15 cellular contexts compared by ENCODE assay signal in genomic region chr15:70083423-70083822, GRCh38. TPM values are rescaled to one million over a fixed set of nuclear protein-coding genes. Genes with fewer than 3 reads are reported as not detected.
DNase-seq lines count a peak whose midpoint lies in the region; ATAC-seq and TF ChIP-seq lines count a peak whose summit lies in the region.
"Had no signal": no experiment of that assay in that cellular context is flagged by ENCODE, and none has a peak within 500 bp of the region (broad histone marks: within the 10 kb centered on the region; RNA-seq: fewer than 3 reads in every experiment).

No MANE protein-coding gene starts in this region.

- peak; percentile 53 for ATAC-seq in WTC11
- ATAC-seq: left cardiac atrium had no signal

- no peak overlapping the region for H3K23ac ChIP-seq in H9 (ENCODE audit: insufficient read length, low read depth, low read length)

- peaks cover 77 to 85% of the 10 kb centered on the region in 2 experiments for H3K4me1 Mint-ChIP-seq in H9
- H3K4me1 Mint-ChIP-seq in WTC11: peaks cover 97% of the 10 kb centered on the region

- H3K27me3 Mint-ChIP-seq in H9 (ENCODE audit: low read depth) (no peaks in the 10 kb centered on the region; the same call in 1 of the 2 replicates), WTC11 (ENCODE audit: low read depth) (no peaks in the 10 kb centered on the region)
- H3K27me3 Mint-ChIP-seq: CD4-positive, alpha-beta T cell had no signal

- H3K27ac ChIP-seq in H9 (ENCODE audit: insufficient read length, low read depth, low read length): no peak overlapping the region
- peak overlapping the region in 1 of 4 donors; percentile 32 for H3K27ac ChIP-seq in sigmoid colon
- H3K27ac ChIP-seq: SK-N-MC had no signal

- H2AK5ac ChIP-seq in H9 (ENCODE audit: insufficient read length, low read length): no peak overlapping the region

- POLR2A ChIA-PET in WTC11 (lab: Charles Lee): interaction anchor here (1.0 to 1.7 kb wide), 2 partner anchors 13 to 16 kb away, joined by 3 to 9 read pairs; no protein-coding TSS in a partner anchor

- no peak overlapping the region for H2BK120ac ChIP-seq in H9 (ENCODE audit: low read depth, low read length, poor library complexity, severe bottlenecking)

- intact Hi-C loops in sigmoid colon (cut with DNase I): no loop called here

- H3K36me3 ChIP-seq in sigmoid colon: peaks cover 7 to 62% (median 20%) of the 10 kb centered on the region in 4 donors

- no peaks in the 10 kb centered on the region for H3K9me3 ChIP-seq in H9 (ENCODE audit: control insufficient read depth, low read depth, low read length)
- no peaks in the 10 kb centered on the region for H3K9me3 ChIP-seq in sigmoid colon

- TF ChIP-seq CTCF in H9 (conservative IDR thresholded peaks at IDR 0.05) (no peak), WTC11 (IDR thresholded peaks at IDR 0.05) (no peak), sigmoid colon (IDR thresholded peaks at IDR 0.05) (no peak)

- H3K4me3 Mint-ChIP-seq in H9: peak overlapping the region; percentile 35 to 46; a peak in 3 of 5 replicates
- peak overlapping the region; percentile 34 for H3K4me3 Mint-ChIP-seq in WTC11
- H3K4me3 Mint-ChIP-seq: CD4-positive, alpha-beta T cell had no signal

- no peak overlapping the region for H3K4me3 ChIP-seq in sigmoid colon
- H3K4me3 ChIP-seq: SK-N-MC had no signal

- no peak overlapping the region for H3K9ac ChIP-seq in H9 (ENCODE audit: extremely low read depth, insufficient read length, low read length)

- no peak overlapping the region for H3T11ph ChIP-seq in H9 (ENCODE audit: low read length)

- H3K56ac ChIP-seq in H9 (ENCODE audit: insufficient read length, low read depth, low read length): no peak overlapping the region

- TF ChIP-seq EP300 in sigmoid colon (IDR thresholded peaks at IDR 0.05): no peak

- peaks cover 3% of the 10 kb centered on the region for H3K23me2 ChIP-seq in H9 (ENCODE audit: insufficient read length, low read depth, low read length, poor library complexity, severe bottlenecking)

- no peak overlapping the region for H2BK20ac ChIP-seq in H9 (ENCODE audit: low read depth, low read length, poor library complexity, severe bottlenecking)

- no peak overlapping the region for H4K91ac ChIP-seq in H9 (ENCODE audit: insufficient read length, low read depth, low read length)

- H3K79me2 ChIP-seq in H9 (ENCODE audit: insufficient read depth, low read length): peaks cover 8% of the 10 kb centered on the region; the same call in 1 of the 2 replicates

- no peak overlapping the region for H3K18ac ChIP-seq in H9 (ENCODE audit: insufficient read length, low read depth, low read length)

- no peak overlapping the region for H3K14ac ChIP-seq in H9 (ENCODE audit: insufficient read depth, low read length)

- peaks cover 15% of the 10 kb centered on the region for H3K79me1 ChIP-seq in H9 (ENCODE audit: insufficient read depth, low read depth, low read length, poor library complexity, severe bottlenecking)

- no peak overlapping the region for H2BK15ac ChIP-seq in H9 (ENCODE audit: low read depth, low read length)

- peak overlapping the region; percentile 76 to 88 (median 86); a peak in 6 of 7 replicates for H3K27ac Mint-ChIP-seq in H9
- H3K27ac Mint-ChIP-seq in WTC11: peak overlapping the region; percentile 82

- DNase-seq in NCI-H2227 (lab: John Stamatoyannopoulos, UW; ENCODE audit: unreplicated experiment) (peak; percentile 27), NCI-H2227 treated with DMSO at 0.1 percent for 48 hours (lab: John Stamatoyannopoulos, UW) (no peak), H9 (peak; percentile 70), WTC11 (ENCODE audit: low spot score) (peak; percentile 64), iPS-NIHi7 (ENCODE audit: extremely low spot score) (peak; percentile 73), NCI-H128 (lab: John Stamatoyannopoulos, UW; ENCODE audit: unreplicated experiment) (no peak), sigmoid colon (no peak)
- DNase-seq in effector CD8-positive, alpha-beta T cell (lab: John Stamatoyannopoulos, UW): no peak
- DNase-seq: CD4-positive, alpha-beta T cell; left cardiac atrium; MV-4-11; NCI-H2171; small intestine; stimulated activated naive CD4-positive, alpha-beta T cell treated with Interleukin-2 at 50 U/mL for 16 hours had no signal

- no peaks in the 10 kb centered on the region for H3K27me3 ChIP-seq in H9 (ENCODE audit: insufficient read depth, low read length)
- H3K27me3 ChIP-seq in sigmoid colon: no peaks in the 10 kb centered on the region

- H4K5ac ChIP-seq in H9 (ENCODE audit: insufficient read length, low read depth, low read length): no peak overlapping the region

- H4K8ac ChIP-seq in H9 (replicated peaks; ENCODE audit: insufficient read length, low read depth, low read length): no peak overlapping the region

- no peak overlapping the region for H2BK5ac ChIP-seq in H9 (ENCODE audit: insufficient read length, low read length)

- no peak overlapping the region for H2AFZ ChIP-seq in H9 (ENCODE audit: low read length)

- CTCF ChIA-PET in WTC11 (lab: Charles Lee): interaction anchor here (0.7 to 1.9 kb wide), 5 partner anchors 10 to 929 kb away, joined by 3 to 6 read pairs (median 4); partner anchors contain the start of gene TLE3

- H3K4ac ChIP-seq in H9 (ENCODE audit: low read depth, low read length): no peak overlapping the region

- no CpG with 5 or more reads among the region's 1 CpG for WGBS in H9 (ENCODE audit: extremely low coverage, insufficient read length, low lambda C conversion rate)
- WGBS in sigmoid colon, 2 donors: 97% methylated on average over 1 of the region's 1 CpG

- no peak overlapping the region for H2BK12ac ChIP-seq in H9 (ENCODE audit: insufficient read length, low read depth, low read length)

- no peaks in the 10 kb centered on the region for H3K9me3 Mint-ChIP-seq in H9
- H3K9me3 Mint-ChIP-seq in WTC11: no peaks in the 10 kb centered on the region
- H3K9me3 Mint-ChIP-seq: CD4-positive, alpha-beta T cell had no signal

- H3K4me1 ChIP-seq in H9 (ENCODE audit: insufficient read depth, low read length): peaks cover 33% of the 10 kb centered on the region
- peaks cover 0 to 61% (median 37%) of the 10 kb centered on the region in 4 donors for H3K4me1 ChIP-seq in sigmoid colon

- peak overlapping the region; percentile 14 for H3K4me2 ChIP-seq in H9 (ENCODE audit: insufficient read depth, insufficient read length, low read length)

- H3K36me3 Mint-ChIP-seq in H9 (ENCODE audit: insufficient read depth in 1 of 3, low read depth in 3 of 3): peaks cover 20 to 74% (median 61%) of the 10 kb centered on the region in 3 experiments
- peaks cover 27% of the 10 kb centered on the region for H3K36me3 Mint-ChIP-seq in WTC11

- no peaks in the 10 kb centered on the region for H4K20me1 ChIP-seq in H9 (ENCODE audit: control insufficient read depth, insufficient read depth, insufficient read length)

- TF ChIP-seq POLR2A in sigmoid colon (IDR thresholded peaks at IDR 0.05): no peak

TF ChIP-seq in WTC11, 78 proteins besides CTCF, POLR2A, EP300 and RAD21 (continues in another document):
- TF ChIP-seq, protein P1, sequence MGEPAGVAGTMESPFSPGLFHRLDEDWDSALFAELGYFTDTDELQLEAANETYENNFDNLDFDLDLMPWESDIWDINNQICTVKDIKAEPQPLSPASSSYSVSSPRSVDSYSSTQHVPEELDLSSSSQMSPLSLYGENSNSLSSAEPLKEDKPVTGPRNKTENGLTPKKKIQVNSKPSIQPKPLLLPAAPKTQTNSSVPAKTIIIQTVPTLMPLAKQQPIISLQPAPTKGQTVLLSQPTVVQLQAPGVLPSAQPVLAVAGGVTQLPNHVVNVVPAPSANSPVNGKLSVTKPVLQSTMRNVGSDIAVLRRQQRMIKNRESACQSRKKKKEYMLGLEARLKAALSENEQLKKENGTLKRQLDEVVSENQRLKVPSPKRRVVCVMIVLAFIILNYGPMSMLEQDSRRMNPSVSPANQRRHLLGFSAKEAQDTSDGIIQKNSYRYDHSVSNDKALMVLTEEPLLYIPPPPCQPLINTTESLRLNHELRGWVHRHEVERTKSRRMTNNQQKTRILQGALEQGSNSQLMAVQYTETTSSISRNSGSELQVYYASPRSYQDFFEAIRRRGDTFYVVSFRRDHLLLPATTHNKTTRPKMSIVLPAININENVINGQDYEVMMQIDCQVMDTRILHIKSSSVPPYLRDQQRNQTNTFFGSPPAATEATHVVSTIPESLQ (CRISPR knock-in tag; IDR thresholded peaks at IDR 0.05): no peak
- TF ChIP-seq ARID4B (CRISPR knock-in tag; IDR thresholded peaks at IDR 0.05; ENCODE audit: borderline replicate concordance): no peak
- no peak for TF ChIP-seq ZNF138 (CRISPR knock-in tag; conservative IDR thresholded peaks at IDR 0.05)
- TF ChIP-seq NR1H2 (CRISPR knock-in tag; IDR thresholded peaks at IDR 0.05): no peak

RNA-seq across cellular contexts. Expression of gene TLE3, which starts 14.3 kb away (rescaled TPM):
- total RNA-seq in H9 (2021) (91.3 and 98.2 TPM in 2 replicates), WTC11 (2021) (66.8 to 78.7 TPM (median 68.0 TPM) in 3 replicates), sigmoid colon (10 to 100 TPM; 49.5 to 82.0 (median 58.8) TPM)
- polyA plus RNA-seq in sigmoid colon: 10 to 100 TPM; 16.8 to 39.3 (median 21.0) TPM

Comparison
In these comparisons a context has a peak if more than half of its experiments do, and no peak if none do; other contexts are left out.
1. DNase-seq: peak in NCI-H2227 (single experiment), H9 (single experiment), WTC11 (single experiment) and iPS-NIHi7 (single experiment); none in NCI-H2227 treated with DMSO at 0.1 percent for 48 hours (single experiment), effector CD8-positive, alpha-beta T cell (single experiment), NCI-H128 (single experiment) and sigmoid colon (single experiment).